19 cellular contexts compared by ENCODE assay signal in genomic region chr5:145891378-145891777, GRCh38. TPM values are rescaled to one million over a fixed set of nuclear protein-coding genes. Genes with fewer than 3 reads are reported as not detected.
"Had no signal": no experiment of that assay in that cellular context is flagged by ENCODE, and none has a peak within 500 bp of the region (broad histone marks: within the 10 kb centered on the region; RNA-seq: fewer than 3 reads in every experiment).

No MANE protein-coding gene starts in this region.

RNA-seq across cellular contexts. Expression of gene GRXCR2, which starts 18.6 kb away (rescaled TPM):
- total RNA-seq: activated naive CD4-positive, alpha-beta T cell treated with anti-CD3 and anti-CD28 coated beads for 36 hours; activated naive CD4-positive, alpha-beta T cell treated with anti-CD3 and anti-CD28 coated beads, Interleukin-2, amount 50 U/mL, for 72 hours; activated naive CD8-positive, alpha-beta T cell treated with anti-CD3 and anti-CD28 coated beads for 36 hours; activated naive CD8-positive, alpha-beta T cell treated with anti-CD3 and anti-CD28 coated beads, Interleukin-2, amount 10 ng/mL, durations not matched to agents 7 days and 5 days; activated T-cell treated with anti-CD3 and anti-CD28 coated beads, Interleukin-2, amount 50 U/mL, for 4 hours; activated T-cell treated with anti-CD3 and anti-CD28 coated beads, Interleukin-2, amount 50 U/mL, for 72 hours; activated T-helper 1 cell treated with anti-CD3 and anti-CD28 coated beads, Interleukin-12 subunit alpha, Interleukin-12 subunit beta, Interleukin-2, Interleukin-4 antibody, amounts not matched to agents 30 ng/mL and 10 ng/mL and 1 ng/mL, durations not matched to agents 14 hours and 24 hours and 36 hours; activated T-helper 17 cell treated with anti-CD3 and anti-CD28 coated beads, Interleukin-2, amount 50 U/mL, for 72 hours; activated T-helper 2 cell treated with anti-CD3 and anti-CD28 coated beads, Interferon-gamma antibody, Interleukin-2, Interleukin-4, amounts not matched to agents 10 μg/mL and 5 μg/mL and 100 μg/mL, durations not matched to agents 14 hours and 24 hours and 36 hours; adrenal gland; aorta; ascending aorta; astrocyte; body of pancreas; bronchial epithelial cell; cardiac muscle cell; cerebellum; chondrocyte had no signal
- polyA plus RNA-seq: adipose tissue, adrenal gland, aorta, cardiac muscle cell had no signal

RNA-seq across cellular contexts. Expression of gene SH3RF2, which starts 45.0 kb away (rescaled TPM):
- total RNA-seq: activated naive CD4-positive, alpha-beta T cell treated with anti-CD3 and anti-CD28 coated beads for 36 hours; activated naive CD4-positive, alpha-beta T cell treated with anti-CD3 and anti-CD28 coated beads, Interleukin-2, amount 50 U/mL, for 72 hours; activated naive CD8-positive, alpha-beta T cell treated with anti-CD3 and anti-CD28 coated beads for 36 hours; activated naive CD8-positive, alpha-beta T cell treated with anti-CD3 and anti-CD28 coated beads, Interleukin-2, amount 10 ng/mL, durations not matched to agents 7 days and 5 days had no signal
